ENCODE assay signal across 2 cellular contexts in the genomic region with DNA sequence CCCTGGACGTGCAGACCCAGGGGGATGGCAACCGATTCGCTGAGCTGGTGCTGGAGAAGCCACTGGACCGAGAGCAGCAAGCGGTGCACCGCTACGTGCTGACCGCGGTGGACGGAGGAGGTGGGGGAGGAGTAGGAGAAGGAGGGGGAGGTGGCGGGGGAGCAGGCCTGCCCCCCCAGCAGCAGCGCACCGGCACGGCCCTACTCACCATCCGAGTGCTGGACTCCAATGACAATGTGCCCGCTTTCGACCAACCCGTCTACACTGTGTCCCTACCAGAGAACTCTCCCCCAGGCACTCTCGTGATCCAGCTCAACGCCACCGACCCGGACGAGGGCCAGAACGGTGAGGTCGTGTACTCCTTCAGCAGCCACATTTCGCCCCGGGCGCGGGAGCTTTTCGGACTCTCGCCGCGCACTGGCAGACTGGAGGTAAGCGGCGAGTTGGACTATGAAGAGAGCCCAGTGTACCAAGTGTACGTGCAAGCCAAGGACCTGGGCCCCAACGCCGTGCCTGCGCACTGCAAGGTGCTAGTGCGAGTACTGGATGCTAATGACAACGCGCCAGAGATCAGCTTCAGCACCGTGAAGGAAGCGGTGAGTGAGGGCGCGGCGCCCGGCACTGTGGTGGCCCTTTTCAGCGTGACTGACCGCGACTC.
TF ChIP-seq lines count a peak whose summit lies in the region.

No MANE protein-coding gene starts in this region.

TF ChIP-seq in SK-N-SH, 30 proteins besides CTCF, POLR2A, EP300 and RAD21 (continued from another document):
- TF ChIP-seq FOXJ3 (CRISPR knock-in tag; IDR thresholded peaks at IDR 0.05) (no peak), GATA2 (CRISPR knock-in tag; IDR thresholded peaks at IDR 0.05) (no peak), ELF1 (IDR thresholded peaks at IDR 0.05) (no peak), SIN3A (IDR thresholded peaks at IDR 0.05; ENCODE audit: borderline replicate concordance, low read depth, low read length) (no peak)
- TF ChIP-seq, protein P1, sequence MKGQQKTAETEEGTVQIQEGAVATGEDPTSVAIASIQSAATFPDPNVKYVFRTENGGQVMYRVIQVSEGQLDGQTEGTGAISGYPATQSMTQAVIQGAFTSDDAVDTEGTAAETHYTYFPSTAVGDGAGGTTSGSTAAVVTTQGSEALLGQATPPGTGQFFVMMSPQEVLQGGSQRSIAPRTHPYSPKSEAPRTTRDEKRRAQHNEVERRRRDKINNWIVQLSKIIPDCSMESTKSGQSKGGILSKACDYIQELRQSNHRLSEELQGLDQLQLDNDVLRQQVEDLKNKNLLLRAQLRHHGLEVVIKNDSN (IDR thresholded peaks at IDR 0.05; ENCODE audit: borderline replicate concordance, low read depth): no peak
- TF ChIP-seq, protein P2, sequence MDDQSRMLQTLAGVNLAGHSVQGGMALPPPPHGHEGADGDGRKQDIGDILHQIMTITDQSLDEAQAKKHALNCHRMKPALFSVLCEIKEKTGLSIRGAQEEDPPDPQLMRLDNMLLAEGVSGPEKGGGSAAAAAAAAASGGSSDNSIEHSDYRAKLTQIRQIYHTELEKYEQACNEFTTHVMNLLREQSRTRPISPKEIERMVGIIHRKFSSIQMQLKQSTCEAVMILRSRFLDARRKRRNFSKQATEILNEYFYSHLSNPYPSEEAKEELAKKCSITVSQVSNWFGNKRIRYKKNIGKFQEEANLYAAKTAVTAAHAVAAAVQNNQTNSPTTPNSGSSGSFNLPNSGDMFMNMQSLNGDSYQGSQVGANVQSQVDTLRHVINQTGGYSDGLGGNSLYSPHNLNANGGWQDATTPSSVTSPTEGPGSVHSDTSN (IDR thresholded peaks at IDR 0.05): no peak

TF ChIP-seq in SK-N-SH treated with all-trans-retinoic acid at 6 μM for 48 hours, 23 proteins besides CTCF, POLR2A, EP300 and RAD21 (continued from another document):
- TF ChIP-seq, protein P3, sequence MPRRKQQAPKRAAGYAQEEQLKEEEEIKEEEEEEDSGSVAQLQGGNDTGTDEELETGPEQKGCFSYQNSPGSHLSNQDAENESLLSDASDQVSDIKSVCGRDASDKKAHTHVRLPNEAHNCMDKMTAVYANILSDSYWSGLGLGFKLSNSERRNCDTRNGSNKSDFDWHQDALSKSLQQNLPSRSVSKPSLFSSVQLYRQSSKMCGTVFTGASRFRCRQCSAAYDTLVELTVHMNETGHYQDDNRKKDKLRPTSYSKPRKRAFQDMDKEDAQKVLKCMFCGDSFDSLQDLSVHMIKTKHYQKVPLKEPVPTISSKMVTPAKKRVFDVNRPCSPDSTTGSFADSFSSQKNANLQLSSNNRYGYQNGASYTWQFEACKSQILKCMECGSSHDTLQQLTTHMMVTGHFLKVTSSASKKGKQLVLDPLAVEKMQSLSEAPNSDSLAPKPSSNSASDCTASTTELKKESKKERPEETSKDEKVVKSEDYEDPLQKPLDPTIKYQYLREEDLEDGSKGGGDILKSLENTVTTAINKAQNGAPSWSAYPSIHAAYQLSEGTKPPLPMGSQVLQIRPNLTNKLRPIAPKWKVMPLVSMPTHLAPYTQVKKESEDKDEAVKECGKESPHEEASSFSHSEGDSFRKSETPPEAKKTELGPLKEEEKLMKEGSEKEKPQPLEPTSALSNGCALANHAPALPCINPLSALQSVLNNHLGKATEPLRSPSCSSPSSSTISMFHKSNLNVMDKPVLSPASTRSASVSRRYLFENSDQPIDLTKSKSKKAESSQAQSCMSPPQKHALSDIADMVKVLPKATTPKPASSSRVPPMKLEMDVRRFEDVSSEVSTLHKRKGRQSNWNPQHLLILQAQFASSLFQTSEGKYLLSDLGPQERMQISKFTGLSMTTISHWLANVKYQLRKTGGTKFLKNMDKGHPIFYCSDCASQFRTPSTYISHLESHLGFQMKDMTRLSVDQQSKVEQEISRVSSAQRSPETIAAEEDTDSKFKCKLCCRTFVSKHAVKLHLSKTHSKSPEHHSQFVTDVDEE (CRISPR knock-in tag; IDR thresholded peaks at IDR 0.05): no peak
- no peak for TF ChIP-seq SNAI2 (CRISPR knock-in tag; IDR thresholded peaks at IDR 0.05)
- TF ChIP-seq, protein P4, sequence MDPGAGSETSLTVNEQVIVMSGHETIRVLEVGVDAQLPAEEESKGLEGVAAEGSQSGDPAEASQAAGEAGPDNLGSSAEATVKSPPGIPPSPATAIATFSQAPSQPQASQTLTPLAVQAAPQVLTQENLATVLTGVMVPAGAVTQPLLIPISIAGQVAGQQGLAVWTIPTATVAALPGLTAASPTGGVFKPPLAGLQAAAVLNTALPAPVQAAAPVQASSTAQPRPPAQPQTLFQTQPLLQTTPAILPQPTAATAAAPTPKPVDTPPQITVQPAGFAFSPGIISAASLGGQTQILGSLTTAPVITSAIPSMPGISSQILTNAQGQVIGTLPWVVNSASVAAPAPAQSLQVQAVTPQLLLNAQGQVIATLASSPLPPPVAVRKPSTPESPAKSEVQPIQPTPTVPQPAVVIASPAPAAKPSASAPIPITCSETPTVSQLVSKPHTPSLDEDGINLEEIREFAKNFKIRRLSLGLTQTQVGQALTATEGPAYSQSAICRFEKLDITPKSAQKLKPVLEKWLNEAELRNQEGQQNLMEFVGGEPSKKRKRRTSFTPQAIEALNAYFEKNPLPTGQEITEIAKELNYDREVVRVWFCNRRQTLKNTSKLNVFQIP (CRISPR knock-in tag; IDR thresholded peaks at IDR 0.05; ENCODE audit: borderline replicate concordance, low read depth): no peak
- TF ChIP-seq TCF4 (CRISPR knock-in tag; IDR thresholded peaks at IDR 0.05; ENCODE audit: borderline replicate concordance): no peak
- TF ChIP-seq ZC3H10 (CRISPR knock-in tag; IDR thresholded peaks at IDR 0.05): no peak
- no peak for TF ChIP-seq ZNF8 (CRISPR knock-in tag; IDR thresholded peaks at IDR 0.05)
- TF ChIP-seq ZNF70 (CRISPR knock-in tag; IDR thresholded peaks at IDR 0.05): no peak
- TF ChIP-seq RARB (CRISPR knock-in tag; IDR thresholded peaks at IDR 0.05): no peak
- TF ChIP-seq, protein P5, sequence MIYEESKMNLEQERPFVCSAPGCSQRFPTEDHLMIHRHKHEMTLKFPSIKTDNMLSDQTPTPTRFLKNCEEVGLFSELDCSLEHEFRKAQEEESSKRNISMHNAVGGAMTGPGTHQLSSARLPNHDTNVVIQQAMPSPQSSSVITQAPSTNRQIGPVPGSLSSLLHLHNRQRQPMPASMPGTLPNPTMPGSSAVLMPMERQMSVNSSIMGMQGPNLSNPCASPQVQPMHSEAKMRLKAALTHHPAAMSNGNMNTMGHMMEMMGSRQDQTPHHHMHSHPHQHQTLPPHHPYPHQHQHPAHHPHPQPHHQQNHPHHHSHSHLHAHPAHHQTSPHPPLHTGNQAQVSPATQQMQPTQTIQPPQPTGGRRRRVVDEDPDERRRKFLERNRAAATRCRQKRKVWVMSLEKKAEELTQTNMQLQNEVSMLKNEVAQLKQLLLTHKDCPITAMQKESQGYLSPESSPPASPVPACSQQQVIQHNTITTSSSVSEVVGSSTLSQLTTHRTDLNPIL (CRISPR knock-in tag; IDR thresholded peaks at IDR 0.05; ENCODE audit: low read depth): no peak
- no peak for TF ChIP-seq BACH2 (CRISPR knock-in tag; IDR thresholded peaks at IDR 0.05; ENCODE audit: borderline replicate concordance)
- no peak for TF ChIP-seq TOX (CRISPR knock-in tag; IDR thresholded peaks at IDR 0.05; ENCODE audit: borderline replicate concordance)
- TF ChIP-seq OSR1 (CRISPR knock-in tag; IDR thresholded peaks at IDR 0.05): no peak
- TF ChIP-seq, protein P6, sequence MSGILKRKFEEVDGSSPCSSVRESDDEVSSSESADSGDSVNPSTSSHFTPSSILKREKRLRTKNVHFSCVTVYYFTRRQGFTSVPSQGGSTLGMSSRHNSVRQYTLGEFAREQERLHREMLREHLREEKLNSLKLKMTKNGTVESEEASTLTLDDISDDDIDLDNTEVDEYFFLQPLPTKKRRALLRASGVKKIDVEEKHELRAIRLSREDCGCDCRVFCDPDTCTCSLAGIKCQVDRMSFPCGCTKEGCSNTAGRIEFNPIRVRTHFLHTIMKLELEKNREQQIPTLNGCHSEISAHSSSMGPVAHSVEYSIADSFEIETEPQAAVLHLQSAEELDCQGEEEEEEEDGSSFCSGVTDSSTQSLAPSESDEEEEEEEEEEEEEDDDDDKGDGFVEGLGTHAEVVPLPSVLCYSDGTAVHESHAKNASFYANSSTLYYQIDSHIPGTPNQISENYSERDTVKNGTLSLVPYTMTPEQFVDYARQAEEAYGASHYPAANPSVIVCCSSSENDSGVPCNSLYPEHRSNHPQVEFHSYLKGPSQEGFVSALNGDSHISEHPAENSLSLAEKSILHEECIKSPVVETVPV (CRISPR knock-in tag; IDR thresholded peaks at IDR 0.05): no peak
